8 cellular contexts compared by ENCODE assay signal in the genomic region with DNA sequence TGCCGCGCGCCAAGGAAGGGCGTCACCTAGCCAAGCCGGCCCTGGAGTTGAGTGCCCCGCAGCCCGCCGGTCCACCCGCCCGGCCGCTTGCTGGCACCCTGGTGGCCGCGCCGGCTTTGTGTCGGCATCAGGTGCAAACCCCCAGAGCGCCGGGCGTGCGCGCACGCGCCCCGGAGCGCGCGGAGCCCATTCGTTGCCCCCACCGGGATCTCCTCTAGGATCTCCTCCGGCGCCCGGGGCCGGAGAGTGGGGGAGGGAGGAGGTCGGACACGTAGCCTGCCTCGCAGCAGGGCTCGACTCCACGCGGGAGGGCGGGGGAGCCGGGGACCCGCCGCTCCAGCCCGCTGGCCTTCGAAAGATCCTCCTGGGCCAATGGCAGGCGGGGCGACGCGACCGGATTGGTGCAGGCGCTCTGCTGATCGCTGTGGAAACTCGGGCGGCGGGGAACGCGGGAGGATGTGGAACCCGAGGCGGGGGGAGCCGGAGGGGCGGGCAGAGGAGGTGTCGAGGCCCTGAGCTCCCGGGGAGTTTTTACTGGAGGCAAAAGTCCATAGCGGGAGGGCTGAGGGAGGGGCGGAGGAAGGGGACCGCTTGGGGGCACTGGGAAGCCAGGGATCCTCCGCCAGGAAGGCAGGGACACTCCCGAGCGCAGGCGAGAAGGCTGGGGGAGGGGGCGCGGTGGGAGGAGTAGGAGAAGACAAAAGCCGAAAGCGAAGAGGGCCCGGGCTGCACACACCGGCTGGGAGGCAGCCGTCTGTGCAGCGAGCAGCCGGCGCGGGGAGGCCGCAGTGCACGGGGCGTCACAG. TPM values are rescaled to one million over a fixed set of nuclear protein-coding genes. Genes with fewer than 3 reads are reported as not detected.
DNase-seq lines count a peak whose midpoint lies in the region; ATAC-seq, FAIRE-seq and TF ChIP-seq lines count a peak whose summit lies in the region.

A gene (plus strand): TSS at position 728 of the 806 bp plus-strand sequence. CDS start 91 bp downstream, outside the sequence.

- H3K27ac ChIP-seq in A549 (peak within 1 kb of the TSS; percentile 96 to 100), coronary artery (peak within 1 kb of the TSS; percentile 75 to 95), layer of hippocampus (ENCODE audit: low read depth, low read length) (peak within 1 kb of the TSS; percentile 86)

- no peaks in the 10 kb centered on the region for H3K27me3 ChIP-seq in layer of hippocampus (ENCODE audit: control insufficient read depth, insufficient read depth, low read length)

- CTCF ChIA-PET in A549 (lab: Yijun Ruan, JAX) = interaction anchor here (0.9 to 5.6 kb wide), 13 partner anchors 9 to 254 kb away, joined by 3 to 51 read pairs (median 11); a partner anchor contains a TSS

- TF ChIP-seq RAD21 in A549 (conservative IDR thresholded peaks at IDR 0.05 in 1 of 2, IDR thresholded peaks at IDR 0.05 in 1 of 2) = peak; percentile 26 to 29; a peak in 2 of 5 replicates

- TF ChIP-seq POLR2A in A549 (IDR thresholded peaks at IDR 0.05; ENCODE audit: low read length) = peak; percentile 98

- no peaks in the 10 kb centered on the region for H3K9me3 ChIP-seq in A549

- peak within 1 kb of the TSS; percentile 100 for H3K4me2 ChIP-seq in A549

- POLR2A ChIA-PET in A549 (lab: Yijun Ruan, JAX) = interaction anchor here (0.6 to 3.7 kb wide), 5 partner anchors 11 to 42 kb away, joined by 3 to 71 read pairs (median 4); a partner anchor contains a TSS

- peak; percentile 81 to 90 for ATAC-seq in A549
- ATAC-seq in GM18868 (IDR thresholded peaks at IDR 0.05; ENCODE audit: unreplicated experiment) = peak; percentile 79
- ATAC-seq in HG03097 (IDR thresholded peaks at IDR 0.05; ENCODE audit: low FRiP score, unreplicated experiment) = peak; percentile 65

- TF ChIP-seq CTCF in A549 (IDR thresholded peaks at IDR 0.05) (peak; percentile 8; the same call in 1 of the 3 replicates), coronary artery (IDR thresholded peaks at IDR 0.05) (no peak)

- peaks cover 43% of the 10 kb centered on the region for H3K4me1 ChIP-seq in A549

- peak; percentile 87 to 93 for DNase-seq in A549 (ENCODE audit: low read depth in 1 of 2, low spot score in 1 of 2)
- DNase-seq in NCI-H2227 (lab: John Stamatoyannopoulos, UW; ENCODE audit: unreplicated experiment) = peak; percentile 97
- DNase-seq in activated CD4-positive, alpha-beta T cell treated with anti-CD3 and anti-CD28 coated beads for 1 hour = peak; percentile 37
- peak; percentile 97 for DNase-seq in coronary artery (ENCODE audit: low spot score)
- DNase-seq in stimulated activated CD4-positive, alpha-beta T cell treated with anti-CD3 and anti-CD28 coated beads, Interleukin-15, amount 100 ng/mL, for 24 hours = peak; percentile 86

- FAIRE-seq in A549 (lab: Jason Lieb, UNC) = no peak

- peak in 1 of 2 experiments; percentile 46; a peak in 1 of 5 replicates for TF ChIP-seq EP300 in A549 (IDR thresholded peaks at IDR 0.05)

- 2% methylated on average over 22 of the region's 83 CpGs for WGBS in A549 (ENCODE audit: missing lambda C conversion rate)

- H3K4me3 ChIP-seq in A549 (peak within 1 kb of the TSS; percentile 100), coronary artery (peak within 1 kb of the TSS; percentile 89)

TF ChIP-seq in A549, 52 proteins besides CTCF, POLR2A, EP300 and RAD21 (continues in another document):
- TF ChIP-seq TFCP2L1 (CRISPR knock-in tag; IDR thresholded peaks at IDR 0.05) = peak; percentile 86
- 0 out of 2 replicates have a peak, but pooled peaks have one; percentile 60 for TF ChIP-seq HOXB5 (CRISPR knock-in tag; IDR thresholded peaks at IDR 0.05)
- 0 out of 2 replicates have a peak, but pooled peaks have one; percentile 40 for TF ChIP-seq RARB (CRISPR knock-in tag; IDR thresholded peaks at IDR 0.05)
- TF ChIP-seq HOXB13 (CRISPR knock-in tag; IDR thresholded peaks at IDR 0.05; ENCODE audit: low read depth) = no peak
- TF ChIP-seq MYC (IDR thresholded peaks at IDR 0.05; ENCODE audit: borderline replicate concordance, low read length) = no peak
- TF ChIP-seq JUN (IDR thresholded peaks at IDR 0.05) = peak; percentile 59 to 85; a peak in 4 of 5 replicates
- TF ChIP-seq, protein P1, sequence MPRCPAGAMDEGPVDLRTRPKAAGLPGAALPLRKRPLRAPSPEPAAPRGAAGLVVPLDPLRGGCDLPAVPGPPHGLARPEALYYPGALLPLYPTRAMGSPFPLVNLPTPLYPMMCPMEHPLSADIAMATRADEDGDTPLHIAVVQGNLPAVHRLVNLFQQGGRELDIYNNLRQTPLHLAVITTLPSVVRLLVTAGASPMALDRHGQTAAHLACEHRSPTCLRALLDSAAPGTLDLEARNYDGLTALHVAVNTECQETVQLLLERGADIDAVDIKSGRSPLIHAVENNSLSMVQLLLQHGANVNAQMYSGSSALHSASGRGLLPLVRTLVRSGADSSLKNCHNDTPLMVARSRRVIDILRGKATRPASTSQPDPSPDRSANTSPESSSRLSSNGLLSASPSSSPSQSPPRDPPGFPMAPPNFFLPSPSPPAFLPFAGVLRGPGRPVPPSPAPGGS (IDR thresholded peaks at IDR 0.05) = peak; percentile 28; the same call in 1 of the 3 replicates
- TF ChIP-seq CHD4 (IDR thresholded peaks at IDR 0.05; ENCODE audit: borderline replicate concordance) = no peak
- no peak for TF ChIP-seq FOSB (CRISPR knock-in tag; IDR thresholded peaks at IDR 0.05)
- TF ChIP-seq TP53 (CRISPR knock-in tag; IDR thresholded peaks at IDR 0.05) = peak; percentile 68; the same call in 1 of the 2 replicates
- 0 out of 3 replicates have a peak, but pooled peaks have one; percentile 21 for TF ChIP-seq SMC3 (IDR thresholded peaks at IDR 0.05)
- TF ChIP-seq CBX8 (IDR thresholded peaks at IDR 0.05) = no peak
- TF ChIP-seq BHLHE40 (IDR thresholded peaks at IDR 0.05; ENCODE audit: low read depth, low read length) = no peak
- no peak for TF ChIP-seq NFE2L2 (conservative IDR thresholded peaks at IDR 0.05; ENCODE audit: low read length)
- TF ChIP-seq, protein P2, sequence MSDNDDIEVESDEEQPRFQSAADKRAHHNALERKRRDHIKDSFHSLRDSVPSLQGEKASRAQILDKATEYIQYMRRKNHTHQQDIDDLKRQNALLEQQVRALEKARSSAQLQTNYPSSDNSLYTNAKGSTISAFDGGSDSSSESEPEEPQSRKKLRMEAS (IDR thresholded peaks at IDR 0.05) = peak; percentile 85
- no peak for TF ChIP-seq ESRRA (IDR thresholded peaks at IDR 0.05; ENCODE audit: borderline replicate concordance, low read length)
- TF ChIP-seq, protein P3, sequence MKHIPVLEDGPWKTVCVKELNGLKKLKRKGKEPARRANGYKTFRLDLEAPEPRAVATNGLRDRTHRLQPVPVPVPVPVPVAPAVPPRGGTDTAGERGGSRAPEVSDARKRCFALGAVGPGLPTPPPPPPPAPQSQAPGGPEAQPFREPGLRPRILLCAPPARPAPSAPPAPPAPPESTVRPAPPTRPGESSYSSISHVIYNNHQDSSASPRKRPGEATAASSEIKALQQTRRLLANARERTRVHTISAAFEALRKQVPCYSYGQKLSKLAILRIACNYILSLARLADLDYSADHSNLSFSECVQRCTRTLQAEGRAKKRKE (CRISPR knock-in tag; IDR thresholded peaks at IDR 0.05; ENCODE audit: low read depth) = peak; percentile 80
- TF ChIP-seq, protein P4, sequence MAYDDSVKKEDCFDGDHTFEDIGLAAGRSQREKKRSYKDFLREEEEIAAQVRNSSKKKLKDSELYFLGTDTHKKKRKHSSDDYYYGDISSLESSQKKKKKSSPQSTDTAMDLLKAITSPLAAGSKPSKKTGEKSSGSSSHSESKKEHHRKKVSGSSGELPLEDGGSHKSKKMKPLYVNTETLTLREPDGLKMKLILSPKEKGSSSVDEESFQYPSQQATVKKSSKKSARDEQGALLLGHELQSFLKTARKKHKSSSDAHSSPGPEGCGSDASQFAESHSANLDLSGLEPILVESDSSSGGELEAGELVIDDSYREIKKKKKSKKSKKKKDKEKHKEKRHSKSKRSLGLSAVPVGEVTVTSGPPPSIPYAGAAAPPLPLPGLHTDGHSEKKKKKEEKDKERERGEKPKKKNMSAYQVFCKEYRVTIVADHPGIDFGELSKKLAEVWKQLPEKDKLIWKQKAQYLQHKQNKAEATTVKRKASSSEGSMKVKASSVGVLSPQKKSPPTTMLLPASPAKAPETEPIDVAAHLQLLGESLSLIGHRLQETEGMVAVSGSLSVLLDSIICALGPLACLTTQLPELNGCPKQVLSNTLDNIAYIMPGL (CRISPR knock-in tag; IDR thresholded peaks at IDR 0.05; ENCODE audit: borderline replicate concordance) = no peak
- TF ChIP-seq, protein P5, sequence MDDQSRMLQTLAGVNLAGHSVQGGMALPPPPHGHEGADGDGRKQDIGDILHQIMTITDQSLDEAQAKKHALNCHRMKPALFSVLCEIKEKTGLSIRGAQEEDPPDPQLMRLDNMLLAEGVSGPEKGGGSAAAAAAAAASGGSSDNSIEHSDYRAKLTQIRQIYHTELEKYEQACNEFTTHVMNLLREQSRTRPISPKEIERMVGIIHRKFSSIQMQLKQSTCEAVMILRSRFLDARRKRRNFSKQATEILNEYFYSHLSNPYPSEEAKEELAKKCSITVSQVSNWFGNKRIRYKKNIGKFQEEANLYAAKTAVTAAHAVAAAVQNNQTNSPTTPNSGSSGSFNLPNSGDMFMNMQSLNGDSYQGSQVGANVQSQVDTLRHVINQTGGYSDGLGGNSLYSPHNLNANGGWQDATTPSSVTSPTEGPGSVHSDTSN (IDR thresholded peaks at IDR 0.05) = peak; percentile 73
- TF ChIP-seq FOSL2 (IDR thresholded peaks at IDR 0.05) = no peak
- TF ChIP-seq FOSL2 (CRISPR knock-in tag; IDR thresholded peaks at IDR 0.05) = no peak
- TF ChIP-seq, protein P6, sequence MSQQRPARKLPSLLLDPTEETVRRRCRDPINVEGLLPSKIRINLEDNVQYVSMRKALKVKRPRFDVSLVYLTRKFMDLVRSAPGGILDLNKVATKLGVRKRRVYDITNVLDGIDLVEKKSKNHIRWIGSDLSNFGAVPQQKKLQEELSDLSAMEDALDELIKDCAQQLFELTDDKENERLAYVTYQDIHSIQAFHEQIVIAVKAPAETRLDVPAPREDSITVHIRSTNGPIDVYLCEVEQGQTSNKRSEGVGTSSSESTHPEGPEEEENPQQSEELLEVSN (IDR thresholded peaks at IDR 0.05; ENCODE audit: borderline replicate concordance, low read depth) = peak; percentile 88
- TF ChIP-seq, protein P7, sequence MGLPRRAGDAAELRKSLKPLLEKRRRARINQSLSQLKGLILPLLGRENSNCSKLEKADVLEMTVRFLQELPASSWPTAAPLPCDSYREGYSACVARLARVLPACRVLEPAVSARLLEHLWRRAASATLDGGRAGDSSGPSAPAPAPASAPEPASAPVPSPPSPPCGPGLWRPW (IDR thresholded peaks at IDR 0.05) = no peak
- TF ChIP-seq PHF8 (IDR thresholded peaks at IDR 0.05; ENCODE audit: borderline replicate concordance, low read depth) = peak; percentile 2; the same call in 1 of the 2 replicates

RNA-seq across cellular contexts. Expression of the gene that starts here (rescaled TPM):
- polyA plus RNA-seq in A549 (2011; rRNA removed) (215 and 278 TPM in 2 replicates), A549 (2017; fragmentation: RNase III; extraction: RNeasy Plus Mini Kit Qiagen cat#74134 plus additional on column Dnase treatment) (184 to 391 TPM (median 352 TPM) in 3 replicates)
- polyA plus RNA-seq in A549 (2012; cell fraction: cytosol; rRNA removed) = 187 and 222 TPM in 2 replicates
- polyA plus RNA-seq in A549 (2012; cell fraction: nucleus; rRNA removed) = 358 and 370 TPM in 2 replicates
- polyA minus RNA-seq in A549 (2011; rRNA and poly(A)+ RNA removed) = 649 and 679 TPM in 2 replicates

Comparison
In these comparisons a context has a peak if more than half of its experiments do, and no peak if none do; other contexts are left out.
1. Peak in every context shown above with its lines: DNase-seq, ATAC-seq, H3K4me3 ChIP-seq and H3K27ac ChIP-seq.
2. DNase-seq: peak in every context shown above with its lines; median percentile 97 in NCI-H2227; 97 in coronary artery; 90 in A549; 86 in stimulated activated CD4-positive, alpha-beta T cell treated with anti-CD3 and anti-CD28 coated beads, Interleukin-15, amount 100 ng/mL, for 24 hours; 37 in activated CD4-positive, alpha-beta T cell treated with anti-CD3 and anti-CD28 coated beads for 1 hour.